In the genomic region with DNA sequence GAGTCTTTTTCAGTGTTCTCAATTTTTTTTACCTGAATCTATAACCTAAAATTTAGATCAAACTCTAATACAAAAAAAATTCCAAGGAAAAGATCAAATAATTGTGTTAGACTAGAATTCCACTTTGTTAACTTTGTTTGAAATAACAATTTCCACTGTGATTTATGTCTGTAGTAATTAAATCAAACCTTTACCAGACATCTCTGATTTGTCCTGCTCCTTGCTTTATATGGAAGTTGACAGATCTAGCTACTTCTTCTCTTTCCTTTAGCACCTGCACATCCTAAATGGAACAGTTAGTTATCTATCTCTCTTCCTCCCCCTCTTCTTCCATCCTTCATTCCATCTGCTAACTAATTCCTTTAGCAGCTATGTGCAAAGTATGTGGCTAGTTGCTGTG, we compare ENCODE assay signal across 26 cellular contexts.
"Had no signal": no experiment of that assay in that cellular context is flagged by ENCODE, and none has a peak within 500 bp of the region (broad histone marks: within the 10 kb centered on the region; RNA-seq: fewer than 3 reads in every experiment).

No MANE protein-coding gene starts in this region.

- H3K27ac ChIP-seq: stomach, suprapubic skin, testis, thoracic aorta, thyroid gland, tibial artery, tibial nerve, transverse colon, upper lobe of left lung, upper lobe of right lung, uterus, vagina had no signal

- H3K4me1 ChIP-seq: stomach, suprapubic skin, testis, transverse colon, upper lobe of left lung, upper lobe of right lung, uterus, vagina had no signal

- DNase-seq: stimulated activated CD4-positive, alpha-beta T cell treated with anti-CD3 and anti-CD28 coated beads, Interleukin-2, amount 100 ng/mL, for 48 hours; stimulated activated CD4-positive, alpha-beta T cell treated with anti-CD3 and anti-CD28 coated beads, Interleukin-4, amount 100 ng/mL, for 1 hour; stimulated activated CD4-positive, alpha-beta T cell treated with anti-CD3 and anti-CD28 coated beads, Interleukin-4, amount 100 ng/mL, for 24 hours; stimulated activated CD4-positive, alpha-beta T cell treated with anti-CD3 and anti-CD28 coated beads, Interleukin-4, amount 100 ng/mL, for 4 hours; stimulated activated CD8-positive, alpha-beta memory T cell treated with anti-CD3 and anti-CD28 coated beads, Interleukin-4, amount 100 ng/mL, for 48 hours; stimulated activated naive B cell treated with anti-CD40 and anti-IgM and Interleukin-4, amounts not matched to agents 10 μg/mL and 1 μg/mL and 100 μg/mL, for 72 hours; stimulated activated naive CD4-positive, alpha-beta T cell; stimulated activated naive CD4-positive, alpha-beta T cell treated with Interleukin-2 at 50 U/mL for 16 hours; stimulated activated naive CD8-positive, alpha-beta T cell treated with anti-CD3 and anti-CD28 coated beads, Interleukin-15, amount 100 ng/mL, for 72 hours; stimulated activated naive CD8-positive, alpha-beta T cell treated with anti-CD3 and anti-CD28 coated beads, Interleukin-15, Interleukin-2, amounts not matched to agents 100 U/mL and 50 U/mL, for 24 hours; stomach; substantia nigra; testis; thyroid gland; tibial artery; transverse colon; trophoblast cell; upper lobe of left lung; upper lobe of right lung; uterus had no signal

- H3K4me3 ChIP-seq: stomach, suprapubic skin, testis, thoracic aorta, thyroid gland, tibial artery, tibial nerve, transverse colon, upper lobe of left lung, upper lobe of right lung, uterus, vagina had no signal

- H3K9me3 ChIP-seq: suprapubic skin, testis, thoracic aorta, thyroid gland, tibial artery, tibial nerve, transverse colon, upper lobe of left lung, upper lobe of right lung, uterus, vagina had no signal

- H3K36me3 ChIP-seq: stomach, suprapubic skin, thoracic aorta, thyroid gland, tibial artery, tibial nerve, transverse colon, upper lobe of left lung, upper lobe of right lung, uterus, vagina had no signal

- H3K27me3 ChIP-seq: stomach, suprapubic skin, testis, thyroid gland, tibial artery, tibial nerve, transverse colon, upper lobe of left lung, upper lobe of right lung, uterus, vagina had no signal

- ATAC-seq: stimulated activated effector memory CD8-positive, alpha-beta T cell treated with anti-CD3 and anti-CD28 coated beads, Interleukin-12 subunit alpha, Interleukin-12 subunit beta, amount 100 ng/mL, for 72 hours; stimulated activated memory B cell treated with anti-CD40 and anti-IgM and Interleukin-4, amounts not matched to agents 10 μg/mL and 1 μg/mL and 100 μg/mL, for 72 hours; stimulated activated naive B cell treated with anti-CD40 and anti-IgM and Interleukin-4, amounts not matched to agents 10 μg/mL and 1 μg/mL and 100 μg/mL, for 72 hours; stimulated activated naive CD8-positive, alpha-beta T cell treated with anti-CD3 and anti-CD28 coated beads, Interleukin-15, amount 100 ng/mL, for 72 hours; stimulated activated naive CD8-positive, alpha-beta T cell treated with anti-CD3 and anti-CD28 coated beads, Interleukin-15, Interleukin-2, amounts not matched to agents 100 U/mL and 50 U/mL, for 24 hours; upper lobe of right lung had no signal
